Comparison of ENCODE assay signal across 8 cellular contexts in the genomic region with DNA sequence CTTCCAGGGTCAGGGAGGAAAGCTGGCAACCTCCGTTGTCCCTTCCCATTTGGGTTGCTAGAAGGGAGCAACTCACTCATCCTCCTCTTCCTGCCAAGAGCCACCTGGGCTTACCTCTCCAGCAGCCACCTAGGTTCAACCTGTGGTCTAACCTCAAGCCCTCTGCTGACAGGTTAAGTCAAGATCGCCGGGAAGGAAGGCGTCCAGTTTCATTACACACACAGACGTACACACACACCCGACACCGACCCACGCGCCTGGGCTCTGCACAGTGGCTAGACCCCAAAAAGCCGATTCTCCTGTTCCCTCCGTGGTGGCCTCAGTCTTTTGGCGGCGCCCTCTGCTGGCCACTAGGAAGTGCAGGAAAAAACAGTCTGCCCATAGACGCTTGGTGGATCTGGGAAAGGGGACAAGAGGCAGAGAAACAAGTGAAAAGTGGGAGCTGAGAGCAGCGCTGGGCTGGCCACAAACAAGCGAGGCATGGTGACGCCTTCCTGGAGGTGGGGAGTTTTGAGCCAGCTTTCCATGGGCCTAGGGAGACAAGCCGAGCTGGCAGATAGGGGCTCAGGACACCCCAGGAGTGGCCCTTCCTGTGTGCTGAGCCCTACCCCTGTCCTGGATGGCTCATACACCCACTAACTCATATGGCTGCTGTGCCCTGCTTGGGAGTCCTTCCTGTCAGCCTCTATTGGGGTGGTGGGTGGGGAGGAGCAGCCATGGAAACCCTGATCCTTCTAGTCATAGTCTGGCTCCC. TPM values are rescaled to one million over a fixed set of nuclear protein-coding genes. Genes with fewer than 3 reads are reported as not detected.
DNase-seq lines count a peak whose midpoint lies in the region; ATAC-seq and TF ChIP-seq lines count a peak whose summit lies in the region.

No MANE protein-coding gene starts in this region.

- H3K27me3 Mint-ChIP-seq in activated T-helper 2 cell treated with anti-CD3 and anti-CD28 coated beads, Interferon-gamma antibody, Interleukin-2, Interleukin-4, amounts not matched to agents 10 μg/mL and 5 μg/mL and 100 μg/mL, durations not matched to agents 14 hours and 24 hours and 36 hours (ENCODE audit: low read depth) = peaks cover 1% of the 10 kb centered on the region

- peak overlapping the region; percentile 47 for H3K4me3 ChIP-seq in NB4 (ENCODE audit: low read depth, low read length)

- H3K27ac Mint-ChIP-seq in activated T-helper 2 cell treated with anti-CD3 and anti-CD28 coated beads, Interferon-gamma antibody, Interleukin-2, Interleukin-4, amounts not matched to agents 10 μg/mL and 5 μg/mL and 100 μg/mL, durations not matched to agents 14 hours and 24 hours and 36 hours = peak overlapping the region; percentile 90

- DNase-seq in ACHN = peak; percentile 66
- peak; percentile 88 for DNase-seq in NB4 (ENCODE audit: low read depth)
- DNase-seq in activated T-helper 2 cell treated with anti-CD3 and anti-CD28 coated beads, Interferon-gamma antibody, Interleukin-2, Interleukin-4, amounts not matched to agents 10 μg/mL and 5 μg/mL and 100 μg/mL, durations not matched to agents 14 hours and 24 hours and 36 hours (ENCODE audit: low spot score) = peak; percentile 62
- peak; percentile 84 for DNase-seq in glomerular visceral epithelial cell (ENCODE audit: extremely low spot score)
- peak; percentile 59 for DNase-seq in renal cortical epithelial cell (ENCODE audit: low read depth)
- no peak for DNase-seq in effector CD8-positive, alpha-beta T cell (lab: John Stamatoyannopoulos, UW)
- no peak for DNase-seq in NCI-H1417 (lab: John Stamatoyannopoulos, UW)

- H3K4me1 Mint-ChIP-seq in activated T-helper 2 cell treated with anti-CD3 and anti-CD28 coated beads, Interferon-gamma antibody, Interleukin-2, Interleukin-4, amounts not matched to agents 10 μg/mL and 5 μg/mL and 100 μg/mL, durations not matched to agents 14 hours and 24 hours and 36 hours (ENCODE audit: low read depth) = peaks cover 23% of the 10 kb centered on the region

- intact Hi-C loops in activated T-helper 2 cell treated with anti-CD3 and anti-CD28 coated beads, Interferon-gamma antibody, Interleukin-2, Interleukin-4, amounts not matched to agents 10 μg/mL and 5 μg/mL and 100 μg/mL, durations not matched to agents 14 hours and 24 hours and 36 hours (cut with micrococcal nuclease) = loop anchor here (1.0 to 10.0 kb wide), 6 partner anchors 26 to 408 kb away; no protein-coding TSS in a partner anchor

- peak overlapping the region; percentile 83 for H3K4me3 Mint-ChIP-seq in activated T-helper 2 cell treated with anti-CD3 and anti-CD28 coated beads, Interferon-gamma antibody, Interleukin-2, Interleukin-4, amounts not matched to agents 10 μg/mL and 5 μg/mL and 100 μg/mL, durations not matched to agents 14 hours and 24 hours and 36 hours (ENCODE audit: low read depth)

- no peaks in the 10 kb centered on the region for H3K9me3 Mint-ChIP-seq in activated T-helper 2 cell treated with anti-CD3 and anti-CD28 coated beads, Interferon-gamma antibody, Interleukin-2, Interleukin-4, amounts not matched to agents 10 μg/mL and 5 μg/mL and 100 μg/mL, durations not matched to agents 14 hours and 24 hours and 36 hours

- in situ Hi-C loops in ACHN (cut with HindIII; ENCODE audit: low pct_ligation_motif_present, low pct_unique_long_range_greater_than_20kb, low sequenced_read_pairs) = no loop called here

- no peak for TF ChIP-seq POLR2A in NB4 (IDR thresholded peaks at IDR 0.05; ENCODE audit: extremely low read depth, insufficient read length)

- H3K36me3 Mint-ChIP-seq in activated T-helper 2 cell treated with anti-CD3 and anti-CD28 coated beads, Interferon-gamma antibody, Interleukin-2, Interleukin-4, amounts not matched to agents 10 μg/mL and 5 μg/mL and 100 μg/mL, durations not matched to agents 14 hours and 24 hours and 36 hours (ENCODE audit: low read depth) = no peaks in the 10 kb centered on the region

- TF ChIP-seq CTCF in NB4 (IDR thresholded peaks at IDR 0.05; ENCODE audit: low read depth, low read length) = peak; percentile 92

- peak; percentile 42 for ATAC-seq in GM21447 (IDR thresholded peaks at IDR 0.05; ENCODE audit: unreplicated experiment)

RNA-seq across cellular contexts. Expression of gene MRPL14, which starts 52.7 kb away (rescaled TPM):
- total RNA-seq in activated T-helper 2 cell treated with anti-CD3 and anti-CD28 coated beads, Interferon-gamma antibody, Interleukin-2, Interleukin-4, amounts not matched to agents 10 μg/mL and 5 μg/mL and 100 μg/mL, durations not matched to agents 14 hours and 24 hours and 36 hours = 67.3 and 70.3 TPM in 2 replicates
- 44.9 and 167 TPM in 2 replicates for total RNA-seq in renal cortical epithelial cell

RNA-seq across cellular contexts. Expression of gene TMEM63B, which starts 52.8 kb away (rescaled TPM):
- 20.3 and 23.6 TPM in 2 replicates for total RNA-seq in activated T-helper 2 cell treated with anti-CD3 and anti-CD28 coated beads, Interferon-gamma antibody, Interleukin-2, Interleukin-4, amounts not matched to agents 10 μg/mL and 5 μg/mL and 100 μg/mL, durations not matched to agents 14 hours and 24 hours and 36 hours
- 59.6 and 112 TPM in 2 replicates for total RNA-seq in renal cortical epithelial cell

Comparison
In these comparisons a context has a peak if more than half of its experiments do, and no peak if none do; other contexts are left out.
1. DNase-seq: peak in ACHN (single experiment), NB4 (single experiment), activated T-helper 2 cell treated with anti-CD3 and anti-CD28 coated beads, Interferon-gamma antibody, Interleukin-2, Interleukin-4, amounts not matched to agents 10 μg/mL and 5 μg/mL and 100 μg/mL, durations not matched to agents 14 hours and 24 hours and 36 hours (single experiment), glomerular visceral epithelial cell (single experiment) and renal cortical epithelial cell (single experiment); none in effector CD8-positive, alpha-beta T cell (single experiment) and NCI-H1417 (0 of 3).